15 cellular contexts compared by ENCODE assay signal in the genomic region with DNA sequence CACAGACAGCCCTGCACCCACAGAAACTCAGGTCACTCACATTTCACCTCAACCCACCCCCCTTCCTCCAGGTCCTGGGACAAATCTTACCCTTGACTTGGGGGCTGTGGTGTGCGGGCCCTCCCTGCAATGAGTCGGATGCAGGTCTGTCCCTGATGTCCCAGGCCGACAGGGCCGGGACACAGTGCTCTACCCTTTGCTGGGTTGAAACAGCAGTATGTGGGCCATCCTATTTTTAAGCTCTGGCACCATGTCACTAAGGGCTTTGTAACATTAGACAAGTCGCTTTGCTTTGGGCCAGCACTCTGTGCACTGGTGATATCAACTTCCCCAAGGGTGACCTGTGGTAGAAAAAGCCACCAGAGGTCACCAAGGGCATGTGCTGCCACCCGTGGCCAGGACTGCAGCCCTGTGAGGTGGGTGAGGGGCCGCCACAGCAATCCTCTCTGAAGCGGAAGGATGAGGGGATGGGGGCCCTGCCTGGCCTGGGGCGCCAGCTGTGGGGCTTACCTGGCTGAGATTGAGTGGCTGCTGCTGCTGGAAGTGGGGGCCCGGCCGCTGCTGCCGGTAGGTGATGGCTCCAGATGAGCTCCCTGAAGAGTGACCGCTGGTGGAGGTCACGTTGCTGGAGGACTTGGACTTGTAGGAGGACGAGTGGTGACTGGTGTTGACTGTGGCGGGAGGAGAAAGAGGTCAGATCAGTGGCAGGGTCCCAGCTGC. TPM values are rescaled to one million over a fixed set of nuclear protein-coding genes. Genes with fewer than 3 reads are reported as not detected.
"Had no signal": no experiment of that assay in that cellular context is flagged by ENCODE, and none has a peak within 500 bp of the region (broad histone marks: within the 10 kb centered on the region; RNA-seq: fewer than 3 reads in every experiment).

No MANE protein-coding gene starts in this region.

- H3K27me3 ChIP-seq: dorsolateral prefrontal cortex, neutrophil, tibial artery had no signal

- H3K4me1 Mint-ChIP-seq: activated naive CD4-positive, alpha-beta T cell treated with anti-CD3 and anti-CD28 coated beads, Interleukin-2, amount 50 U/mL, for 24 hours had no signal

- DNase-seq: activated CD8-positive, alpha-beta T cell treated with anti-CD3 and anti-CD28 coated beads for 36 hours; activated T-cell treated with anti-CD3 and anti-CD28 coated beads for 4 hours; anterior cingulate cortex; dorsolateral prefrontal cortex; glutamatergic neuron; mesenchymal stem cell; stimulated activated CD4-positive, alpha-beta T cell treated with anti-CD3 and anti-CD28 coated beads, Interleukin-2, amount 100 ng/mL, for 48 hours; tibial artery had no signal

- H3K27me3 Mint-ChIP-seq: activated CD8-positive, alpha-beta T cell treated with anti-CD3 and anti-CD28 coated beads for 36 hours; activated naive CD4-positive, alpha-beta T cell treated with anti-CD3 and anti-CD28 coated beads, Interleukin-2, amount 50 U/mL, for 24 hours; stimulated activated naive CD8-positive, alpha-beta T cell treated with anti-CD3 and anti-CD28 coated beads, Interleukin-15, Interleukin-2, amounts not matched to agents 100 ng/mL and 50 ng/mL, for 24 hours had no signal

- H3K4me3 Mint-ChIP-seq: activated CD8-positive, alpha-beta T cell treated with anti-CD3 and anti-CD28 coated beads for 36 hours; activated naive CD4-positive, alpha-beta T cell treated with anti-CD3 and anti-CD28 coated beads, Interleukin-2, amount 50 U/mL, for 24 hours; stimulated activated naive CD8-positive, alpha-beta T cell treated with anti-CD3 and anti-CD28 coated beads, Interleukin-15, Interleukin-2, amounts not matched to agents 100 ng/mL and 50 ng/mL, for 24 hours had no signal

- H3K9me3 ChIP-seq: neutrophil, tibial artery had no signal

- H3K9me3 Mint-ChIP-seq: activated CD8-positive, alpha-beta T cell treated with anti-CD3 and anti-CD28 coated beads for 36 hours; activated naive CD4-positive, alpha-beta T cell treated with anti-CD3 and anti-CD28 coated beads, Interleukin-2, amount 50 U/mL, for 24 hours; stimulated activated naive CD8-positive, alpha-beta T cell treated with anti-CD3 and anti-CD28 coated beads, Interleukin-15, Interleukin-2, amounts not matched to agents 100 ng/mL and 50 ng/mL, for 24 hours had no signal

- H3K4me1 ChIP-seq: tibial artery had no signal

- H3K4me3 ChIP-seq: dorsolateral prefrontal cortex, tibial artery had no signal

- H3K27ac Mint-ChIP-seq: activated CD8-positive, alpha-beta T cell treated with anti-CD3 and anti-CD28 coated beads for 36 hours; activated naive CD4-positive, alpha-beta T cell treated with anti-CD3 and anti-CD28 coated beads, Interleukin-2, amount 50 U/mL, for 24 hours; stimulated activated naive CD8-positive, alpha-beta T cell treated with anti-CD3 and anti-CD28 coated beads, Interleukin-15, Interleukin-2, amounts not matched to agents 100 ng/mL and 50 ng/mL, for 24 hours had no signal

- ATAC-seq: activated CD8-positive, alpha-beta T cell treated with anti-CD3 and anti-CD28 coated beads for 36 hours; esophagus mucosa; left lobe of liver; sciatic nerve had no signal

- H3K27ac ChIP-seq: neutrophil, tibial artery, VCaP had no signal

RNA-seq across cellular contexts. Expression of a gene that starts 51.3 kb away (rescaled TPM):
- total RNA-seq: activated CD8-positive, alpha-beta T cell treated with anti-CD3 and anti-CD28 coated beads for 36 hours; esophagus mucosa; left lobe of liver; sciatic nerve had no signal
